In the genomic region with DNA sequence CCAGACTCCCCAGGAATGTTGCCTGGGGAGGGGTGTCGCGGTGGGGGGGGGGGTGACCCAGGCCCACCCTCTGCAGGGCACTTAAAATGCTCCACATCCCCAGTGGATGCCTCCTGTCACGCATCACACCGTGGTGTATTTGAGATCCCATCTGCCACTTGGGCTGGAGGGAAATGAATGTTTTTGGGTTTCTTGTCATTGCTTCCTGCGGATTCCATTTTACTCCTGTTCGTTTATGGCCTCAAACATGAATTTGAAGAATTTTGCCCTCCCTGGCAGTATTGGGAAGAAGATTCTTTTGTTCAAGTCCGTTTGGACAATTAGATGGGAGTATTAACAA, we compare ENCODE assay signal across 9 cellular contexts. TPM values are rescaled to one million over a fixed set of nuclear protein-coding genes. Genes with fewer than 3 reads are reported as not detected.
DNase-seq lines count a peak whose midpoint lies in the region; ATAC-seq, FAIRE-seq and TF ChIP-seq lines count a peak whose summit lies in the region.
"Had no signal": no experiment of that assay in that cellular context is flagged by ENCODE, and none has a peak within 500 bp of the region (broad histone marks: within the 10 kb centered on the region; RNA-seq: fewer than 3 reads in every experiment).

No MANE protein-coding gene starts in this region.

- POLR2A ChIA-PET in HEK293 (lab: Yijun Ruan, JAX) = no interaction called here
- POLR2A ChIA-PET in T-cell (lab: Charles Lee) = no interaction called here

- DNase-seq in ELR (ENCODE audit: low read depth) (peak; percentile 17), T-cell (no peak), Right ventricle myocardium superior (no peak), small intestine (no peak), H54 (ENCODE audit: insufficient read length, low spot score) (no peak)

- H3K9me3 ChIP-seq in HEK293 (ENCODE audit: control insufficient read depth, insufficient read depth, low read depth, low read length) (no peaks in the 10 kb centered on the region), small intestine (ENCODE audit: control insufficient read depth, low read depth) (no peaks in the 10 kb centered on the region)

- peak overlapping the region; percentile 39 to 64 for H3K27ac Mint-ChIP-seq in T-cell

- TF ChIP-seq POLR2A in H54 (IDR thresholded peaks at IDR 0.05; ENCODE audit: low read depth, low read length) = no peak

- WGBS in small intestine, 3 donors = 25 to 50% (median 44%) methylated on average over 7 of the region's 7 CpGs

- CTCF ChIA-PET in HEK293 (lab: Yijun Ruan, JAX) = interaction anchor here (0.6 to 1.8 kb wide), 3 partner anchors 11 to 63 kb away, joined by 3 to 4 read pairs (median 4); no protein-coding TSS in a partner anchor
- CTCF ChIA-PET in T-cell (lab: Charles Lee) = no interaction called here

- FAIRE-seq in small intestine (lab: Jason Lieb, UNC) (no peak), H54 (lab: Jason Lieb, UNC) (no peak)

- H3K4me3 ChIP-seq in HEK293 (ENCODE audit: low read depth, low read length) = peak overlapping the region; percentile 62
- peak overlapping the region; percentile 48 to 58 for H3K4me3 ChIP-seq in small intestine (ENCODE audit: low read depth in 1 of 2, low read length in 2 of 2)

- H3K9me3 Mint-ChIP-seq in T-cell = no peaks in the 10 kb centered on the region

- no peaks in the 10 kb centered on the region for H3K27me3 Mint-ChIP-seq in T-cell

- H3K4me1 ChIP-seq in HEK293 (ENCODE audit: control insufficient read depth, insufficient read depth, low read length) (0 out of 2 replicates have a peak, but pooled peaks cover 3% of the 10 kb centered on the region), small intestine (ENCODE audit: control insufficient read depth in 2 of 2, insufficient read depth in 1 of 2, low read depth in 1 of 2, low read length in 1 of 2) (no peaks in the 10 kb centered on the region)

- ATAC-seq in T-cell (replicated peaks in 1 of 4) = peak; percentile 6 to 18 (median 8)
- ATAC-seq in Right ventricle myocardium superior (ENCODE audit: poor library complexity) = peak; percentile 20
- ATAC-seq in GM21367 (IDR thresholded peaks at IDR 0.05; ENCODE audit: unreplicated experiment) = no peak
- ATAC-seq in HG03469 (IDR thresholded peaks at IDR 0.05; ENCODE audit: unreplicated experiment) = no peak

- peaks cover 30 to 34% (median 31%) of the 10 kb centered on the region in 3 donors for H3K4me1 Mint-ChIP-seq in T-cell

- H3K27me3 ChIP-seq in small intestine (ENCODE audit: control insufficient read depth in 2 of 2, insufficient read depth in 2 of 2, low read length in 2 of 2) = no peaks in the 10 kb centered on the region

- H3K36me3 ChIP-seq in HEK293 (ENCODE audit: control insufficient read depth in 2 of 2, insufficient read depth in 1 of 2, low read length in 2 of 2) (peaks cover 0 to 26% of the 10 kb centered on the region in 2 experiments; a peak in 2 of 3 replicates), small intestine (ENCODE audit: control insufficient read depth in 2 of 2, insufficient read depth in 2 of 2, low read length in 2 of 2) (no peaks in the 10 kb centered on the region)

- H3K36me3 Mint-ChIP-seq in T-cell = peaks cover 14% of the 10 kb centered on the region

- intact Hi-C loops in Right ventricle myocardium superior (cut with DNase I) = no loop called here

- H3K4me3 Mint-ChIP-seq in T-cell = peak overlapping the region; percentile 74 to 91 (median 90)

- H3K27ac ChIP-seq in HEK293 (ENCODE audit: extremely low read depth, low read depth, low read length) (peak overlapping the region; percentile 64; the same call in 1 of the 2 replicates), small intestine (ENCODE audit: low read depth in 1 of 2, low read length in 1 of 2) (no peak overlapping the region)

- no peak for TF ChIP-seq CTCF in HEK293 (tag by site-specific recombination; IDR thresholded peaks at IDR 0.05)

TF ChIP-seq in HEK293, 187 proteins besides CTCF, POLR2A, EP300 and RAD21:
- peak; percentile 67 for TF ChIP-seq ZNF335 (tag by site-specific recombination; conservative IDR thresholded peaks at IDR 0.05)
- no peak for TF ChIP-seq ZNF311 (tag by site-specific recombination; IDR thresholded peaks at IDR 0.05; ENCODE audit: borderline replicate concordance)
- TF ChIP-seq KLF16 (tag by site-specific recombination; IDR thresholded peaks at IDR 0.05) = no peak
- TF ChIP-seq, protein P1, sequence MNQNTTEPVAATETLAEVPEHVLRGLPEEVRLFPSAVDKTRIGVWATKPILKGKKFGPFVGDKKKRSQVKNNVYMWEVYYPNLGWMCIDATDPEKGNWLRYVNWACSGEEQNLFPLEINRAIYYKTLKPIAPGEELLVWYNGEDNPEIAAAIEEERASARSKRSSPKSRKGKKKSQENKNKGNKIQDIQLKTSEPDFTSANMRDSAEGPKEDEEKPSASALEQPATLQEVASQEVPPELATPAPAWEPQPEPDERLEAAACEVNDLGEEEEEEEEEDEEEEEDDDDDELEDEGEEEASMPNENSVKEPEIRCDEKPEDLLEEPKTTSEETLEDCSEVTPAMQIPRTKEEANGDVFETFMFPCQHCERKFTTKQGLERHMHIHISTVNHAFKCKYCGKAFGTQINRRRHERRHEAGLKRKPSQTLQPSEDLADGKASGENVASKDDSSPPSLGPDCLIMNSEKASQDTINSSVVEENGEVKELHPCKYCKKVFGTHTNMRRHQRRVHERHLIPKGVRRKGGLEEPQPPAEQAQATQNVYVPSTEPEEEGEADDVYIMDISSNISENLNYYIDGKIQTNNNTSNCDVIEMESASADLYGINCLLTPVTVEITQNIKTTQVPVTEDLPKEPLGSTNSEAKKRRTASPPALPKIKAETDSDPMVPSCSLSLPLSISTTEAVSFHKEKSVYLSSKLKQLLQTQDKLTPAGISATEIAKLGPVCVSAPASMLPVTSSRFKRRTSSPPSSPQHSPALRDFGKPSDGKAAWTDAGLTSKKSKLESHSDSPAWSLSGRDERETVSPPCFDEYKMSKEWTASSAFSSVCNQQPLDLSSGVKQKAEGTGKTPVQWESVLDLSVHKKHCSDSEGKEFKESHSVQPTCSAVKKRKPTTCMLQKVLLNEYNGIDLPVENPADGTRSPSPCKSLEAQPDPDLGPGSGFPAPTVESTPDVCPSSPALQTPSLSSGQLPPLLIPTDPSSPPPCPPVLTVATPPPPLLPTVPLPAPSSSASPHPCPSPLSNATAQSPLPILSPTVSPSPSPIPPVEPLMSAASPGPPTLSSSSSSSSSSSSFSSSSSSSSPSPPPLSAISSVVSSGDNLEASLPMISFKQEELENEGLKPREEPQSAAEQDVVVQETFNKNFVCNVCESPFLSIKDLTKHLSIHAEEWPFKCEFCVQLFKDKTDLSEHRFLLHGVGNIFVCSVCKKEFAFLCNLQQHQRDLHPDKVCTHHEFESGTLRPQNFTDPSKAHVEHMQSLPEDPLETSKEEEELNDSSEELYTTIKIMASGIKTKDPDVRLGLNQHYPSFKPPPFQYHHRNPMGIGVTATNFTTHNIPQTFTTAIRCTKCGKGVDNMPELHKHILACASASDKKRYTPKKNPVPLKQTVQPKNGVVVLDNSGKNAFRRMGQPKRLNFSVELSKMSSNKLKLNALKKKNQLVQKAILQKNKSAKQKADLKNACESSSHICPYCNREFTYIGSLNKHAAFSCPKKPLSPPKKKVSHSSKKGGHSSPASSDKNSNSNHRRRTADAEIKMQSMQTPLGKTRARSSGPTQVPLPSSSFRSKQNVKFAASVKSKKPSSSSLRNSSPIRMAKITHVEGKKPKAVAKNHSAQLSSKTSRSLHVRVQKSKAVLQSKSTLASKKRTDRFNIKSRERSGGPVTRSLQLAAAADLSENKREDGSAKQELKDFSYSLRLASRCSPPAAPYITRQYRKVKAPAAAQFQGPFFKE (tag by site-specific recombination; IDR thresholded peaks at IDR 0.05; ENCODE audit: borderline replicate concordance) = no peak
- TF ChIP-seq SETDB1 (IDR thresholded peaks at IDR 0.05; ENCODE audit: insufficient read length, low read length) = no peak
- peak; percentile 9; the same call in 1 of the 2 replicates for TF ChIP-seq GLIS2 (tag by site-specific recombination; IDR thresholded peaks at IDR 0.05)
- TF ChIP-seq, protein P2, sequence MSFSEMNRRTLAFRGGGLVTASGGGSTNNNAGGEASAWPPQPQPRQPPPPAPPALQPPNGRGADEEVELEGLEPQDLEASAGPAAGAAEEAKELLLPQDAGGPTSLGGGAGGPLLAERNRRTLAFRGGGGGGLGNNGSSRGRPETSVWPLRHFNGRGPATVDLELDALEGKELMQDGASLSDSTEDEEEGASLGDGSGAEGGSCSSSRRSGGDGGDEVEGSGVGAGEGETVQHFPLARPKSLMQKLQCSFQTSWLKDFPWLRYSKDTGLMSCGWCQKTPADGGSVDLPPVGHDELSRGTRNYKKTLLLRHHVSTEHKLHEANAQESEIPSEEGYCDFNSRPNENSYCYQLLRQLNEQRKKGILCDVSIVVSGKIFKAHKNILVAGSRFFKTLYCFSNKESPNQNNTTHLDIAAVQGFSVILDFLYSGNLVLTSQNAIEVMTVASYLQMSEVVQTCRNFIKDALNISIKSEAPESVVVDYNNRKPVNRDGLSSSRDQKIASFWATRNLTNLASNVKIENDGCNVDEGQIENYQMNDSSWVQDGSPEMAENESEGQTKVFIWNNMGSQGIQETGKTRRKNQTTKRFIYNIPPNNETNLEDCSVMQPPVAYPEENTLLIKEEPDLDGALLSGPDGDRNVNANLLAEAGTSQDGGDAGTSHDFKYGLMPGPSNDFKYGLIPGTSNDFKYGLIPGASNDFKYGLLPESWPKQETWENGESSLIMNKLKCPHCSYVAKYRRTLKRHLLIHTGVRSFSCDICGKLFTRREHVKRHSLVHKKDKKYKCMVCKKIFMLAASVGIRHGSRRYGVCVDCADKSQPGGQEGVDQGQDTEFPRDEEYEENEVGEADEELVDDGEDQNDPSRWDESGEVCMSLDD (tag by site-specific recombination; IDR thresholded peaks at IDR 0.05) = 0 out of 2 replicates have a peak, but pooled peaks have one; percentile 12

RNA-seq across cellular contexts. Expression of a gene that starts 0.5 kb away (rescaled TPM):
- total RNA-seq in T-cell (1 to 10 TPM in 4 of 5 donors, under 1 TPM in 1; 0.88 to 1.7 (median 1.3) TPM), Right ventricle myocardium superior (2.0 TPM)
- polyA plus RNA-seq in small intestine = 1 to 10 TPM in 1 of 3 donors, not detected in 2; 1.7 TPM

RNA-seq across cellular contexts. Expression of a gene that starts 38.2 kb away (rescaled TPM):
- total RNA-seq in T-cell (not detected), Right ventricle myocardium superior (not detected)
- polyA plus RNA-seq in small intestine = not detected
- total RNA-seq: T-helper 2 cell treated with Interferon-gamma antibody and Interleukin-4, amounts not matched to agents 100 ng/mL and 5 ng/mL, for 36 hours had no signal

Comparison
In these comparisons a context has a peak if more than half of its experiments do, and no peak if none do; other contexts are left out.
1. ATAC-seq: peak in T-cell (4 of 4) and Right ventricle myocardium superior (single experiment); none in GM21367 (single experiment) and HG03469 (single experiment).